Comparison of ENCODE assay signal across 8 cellular contexts in the genomic region with DNA sequence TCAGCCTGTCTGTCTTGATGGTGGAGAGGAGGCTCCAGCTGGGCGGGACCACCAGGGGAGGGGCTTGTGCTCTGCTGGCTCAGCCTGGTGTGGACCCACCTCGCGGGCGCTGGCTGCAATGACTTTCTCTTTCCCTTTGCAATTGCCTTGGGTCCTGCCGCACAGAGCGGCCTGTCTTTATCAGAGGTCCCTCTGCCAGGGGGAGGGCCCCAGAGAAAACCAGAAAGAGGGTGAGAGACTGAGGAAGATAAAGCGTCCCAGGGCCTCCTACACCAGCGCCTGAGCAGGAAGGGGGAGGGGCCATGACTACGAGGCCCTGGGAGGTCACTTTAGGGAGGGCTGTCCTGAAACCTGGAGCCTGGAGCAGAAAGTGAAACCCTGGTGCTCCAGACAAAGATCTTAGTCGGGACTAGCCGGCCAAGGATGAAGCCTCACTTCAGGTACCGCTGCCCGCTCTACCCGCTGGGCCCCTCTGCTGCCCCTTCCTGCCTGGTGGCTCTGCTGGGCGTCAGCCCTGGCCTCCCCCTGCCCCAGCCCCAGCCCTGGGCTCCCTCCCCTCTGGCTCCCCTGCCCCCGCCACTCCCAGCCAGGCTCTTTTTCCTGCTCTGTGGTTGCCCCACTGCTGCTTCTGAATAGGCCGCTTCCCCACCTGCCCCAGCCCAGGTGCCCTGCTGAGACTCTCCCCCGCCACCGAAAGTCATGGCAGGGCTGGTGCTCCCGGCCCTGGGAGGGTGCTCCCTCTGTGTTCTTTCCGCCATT. TPM values are rescaled to one million over a fixed set of nuclear protein-coding genes. Genes with fewer than 3 reads are reported as not detected.
DNase-seq lines count a peak whose midpoint lies in the region; ATAC-seq and TF ChIP-seq lines count a peak whose summit lies in the region.
"Not testable (repeated sequence)": the region's sequence is repeated elsewhere in the genome, so short reads cannot be mapped to it uniquely, and the experiment has no call there.

TSS of gene APOBEC3F (plus strand) at position 327 of the 759 bp plus-strand sequence. CDS start at position 424, 97 bp downstream.

- H3K79me1 ChIP-seq in IMR-90 (ENCODE audit: low read depth in 1 of 2, low read length in 2 of 2) = peaks cover 15 to 16% of the 10 kb centered on the region in 2 experiments

- H3K27ac Mint-ChIP-seq in T-helper 17 cell (peak within 1 kb of the TSS; percentile 93), nephron progenitor cell (peak within 1 kb of the TSS; percentile 93)
- peak within 1 kb of the TSS; percentile 88 to 89 for H3K27ac Mint-ChIP-seq in activated naive CD4-positive, alpha-beta T cell treated with anti-CD3 and anti-CD28 coated beads, Interleukin-2, amount 50 U/mL, for 72 hours
- peak within 1 kb of the TSS; percentile 91 for H3K27ac Mint-ChIP-seq in stimulated activated naive CD8-positive, alpha-beta T cell treated with anti-CD3 and anti-CD28 coated beads, Interleukin-15, Interleukin-2, amounts not matched to agents 100 ng/mL and 50 ng/mL, for 24 hours

- H3K4me2 ChIP-seq in IMR-90 (ENCODE audit: low read depth, low read length) = peak within 1 kb of the TSS; percentile 93

- H3K27me3 ChIP-seq in IMR-90 (ENCODE audit: control insufficient read depth, insufficient read depth, low read length) = not testable (repeated sequence)

- peak within 1 kb of the TSS; percentile 51; the same call in 1 of the 2 replicates for H3K18ac ChIP-seq in IMR-90 (ENCODE audit: low read depth, low read length)

- not testable (repeated sequence) for H3K9me3 ChIP-seq in IMR-90 (ENCODE audit: control insufficient read depth, insufficient read depth, low read length); T-helper 17 cell (ENCODE audit: control insufficient read depth, low read length, poor library complexity, severe bottlenecking)

- H3K27me3 Mint-ChIP-seq in T-helper 17 cell; nephron progenitor cell (ENCODE audit: low read depth, poor library complexity); stimulated activated naive CD8-positive, alpha-beta T cell treated with anti-CD3 and anti-CD28 coated beads, Interleukin-15, Interleukin-2, amounts not matched to agents 100 ng/mL and 50 ng/mL, for 24 hours: not testable (repeated sequence)

- peak within 1 kb of the TSS; percentile 67 for H3K56ac ChIP-seq in IMR-90 (ENCODE audit: extremely low read depth, insufficient read depth, low read length)

- POLR2A ChIA-PET in IMR-90 (lab: Charles Lee; ENCODE audit: unreplicated experiment) = not testable (repeated sequence)

- peak within 1 kb of the TSS; percentile 64; the same call in 1 of the 2 replicates for H2BK120ac ChIP-seq in IMR-90 (ENCODE audit: low read depth, low read length)

- H3K4me3 ChIP-seq in IMR-90 (ENCODE audit: insufficient read depth, low read depth, low read length) = peak within 1 kb of the TSS; percentile 78

- not testable (repeated sequence) for TF ChIP-seq CTCF in IMR-90 (conservative IDR thresholded peaks at IDR 0.05; ENCODE audit: low read depth, low read length); nephron progenitor cell (IDR thresholded peaks at IDR 0.05)

- peak within 1 kb of the TSS; percentile 86 for H2BK5ac ChIP-seq in IMR-90 (ENCODE audit: low read depth, low read length, poor library complexity, severe bottlenecking)

- H3K9me3 Mint-ChIP-seq in activated naive CD4-positive, alpha-beta T cell treated with anti-CD3 and anti-CD28 coated beads, Interleukin-2, amount 50 U/mL, for 72 hours; nephron progenitor cell; stimulated activated naive CD8-positive, alpha-beta T cell treated with anti-CD3 and anti-CD28 coated beads, Interleukin-15, Interleukin-2, amounts not matched to agents 100 ng/mL and 50 ng/mL, for 24 hours: not testable (repeated sequence)

- in situ Hi-C loops in IMR-90 (cut with MboI; ENCODE audit: low sequenced_read_pairs) = not testable (repeated sequence)

- H3K4me1 Mint-ChIP-seq in T-helper 17 cell (peaks cover 28% of the 10 kb centered on the region), nephron progenitor cell (peaks cover 79% of the 10 kb centered on the region)
- peaks cover 55% of the 10 kb centered on the region for H3K4me1 Mint-ChIP-seq in stimulated activated naive CD8-positive, alpha-beta T cell treated with anti-CD3 and anti-CD28 coated beads, Interleukin-15, Interleukin-2, amounts not matched to agents 100 ng/mL and 50 ng/mL, for 24 hours (ENCODE audit: low read depth)

- H3K14ac ChIP-seq in IMR-90 (replicated peaks; ENCODE audit: low read depth, low read length) = peak within 1 kb of the TSS; percentile 98

- peak within 1 kb of the TSS; percentile 75 for H4K91ac ChIP-seq in IMR-90 (ENCODE audit: insufficient read depth, low read depth, low read length)

- peak within 1 kb of the TSS; percentile 95 for H3K4ac ChIP-seq in IMR-90 (ENCODE audit: low read depth, low read length)

- 0 out of 3 replicates have a peak within 1 kb of the TSS, but pooled peaks have one; percentile 74 for H2BK15ac ChIP-seq in IMR-90 (ENCODE audit: low read depth, low read length)

- peak within 1 kb of the TSS; percentile 89 for H4K5ac ChIP-seq in IMR-90 (ENCODE audit: low read depth, low read length)

- not testable (repeated sequence) for H3K9me1 ChIP-seq in IMR-90 (ENCODE audit: insufficient read depth, low read length)

- CTCF ChIA-PET in IMR-90 (lab: Yijun Ruan, JAX) = not testable (repeated sequence)

- peak within 1 kb of the TSS; percentile 84 for H3K9ac ChIP-seq in IMR-90 (ENCODE audit: low read depth, low read length)

- H2BK20ac ChIP-seq in IMR-90 (ENCODE audit: low read depth, low read length) = not testable (repeated sequence)

- H2AK9ac ChIP-seq in IMR-90 (replicated peaks; ENCODE audit: low read depth, low read length, poor library complexity) = peak within 1 kb of the TSS; percentile 96

- not testable (repeated sequence) for BruUV-seq in IMR-90 (replicated peaks; lab: Mats Ljungman, UMichigan)

- H3K27ac ChIP-seq in IMR-90 (ENCODE audit: insufficient read depth, low read length) = peak within 1 kb of the TSS; percentile 92

- dilution Hi-C loops in IMR-90 (cut with HindIII; ENCODE audit: low sequenced_read_pairs, unreplicated experiment) = not testable (repeated sequence)

- 0 out of 2 replicates have a peak, but pooled peaks have one; percentile 23 for TF ChIP-seq POLR2A in IMR-90 (IDR thresholded peaks at IDR 0.05; ENCODE audit: low read depth, low read length)

- H4K8ac ChIP-seq in IMR-90 (ENCODE audit: low read depth in 2 of 2, low read length in 2 of 2) = peak within 1 kb of the TSS; percentile 94 to 95

- peak within 1 kb of the TSS; percentile 90 for H2AFZ ChIP-seq in IMR-90 (replicated peaks; ENCODE audit: low read length, poor library complexity)

- ATAC-seq in GM21786 (IDR thresholded peaks at IDR 0.05; ENCODE audit: unreplicated experiment) (peak; percentile 96), IMR-90 (ENCODE audit: low read depth) (peak; percentile 94), T-helper 17 cell (peak; percentile 95)
- ATAC-seq in activated naive CD4-positive, alpha-beta T cell treated with anti-CD3 and anti-CD28 coated beads, Interleukin-2, amount 50 U/mL, for 72 hours = peak; percentile 93 to 96

- TF ChIP-seq RAD21 in IMR-90 (IDR thresholded peaks at IDR 0.05; ENCODE audit: low read length) = not testable (repeated sequence)

- not testable (repeated sequence) for H4K20me1 ChIP-seq in IMR-90 (ENCODE audit: insufficient read depth, low read length)

- H3K23ac ChIP-seq in IMR-90 (ENCODE audit: low read depth, low read length) = peak within 1 kb of the TSS; percentile 82

- DNase-seq in ELR (ENCODE audit: low read depth) = peak; percentile 63
- peak; percentile 46 for DNase-seq in IMR-90
- peak; percentile 46 to 56 (median 52) for DNase-seq in T-helper 17 cell
- peak; percentile 56 to 78 for DNase-seq in activated naive CD4-positive, alpha-beta T cell treated with anti-CD3 and anti-CD28 coated beads, Interleukin-2, amount 50 U/mL, for 72 hours (ENCODE audit: low spot score in 2 of 2)
- peak; percentile 20 for DNase-seq in foreskin melanocyte
- DNase-seq in nephron progenitor cell = peak; percentile 58

- not testable (repeated sequence) for H3K36me3 Mint-ChIP-seq in T-helper 17 cell (ENCODE audit: low read depth); activated naive CD4-positive, alpha-beta T cell treated with anti-CD3 and anti-CD28 coated beads, Interleukin-2, amount 50 U/mL, for 72 hours
- H3K36me3 Mint-ChIP-seq in nephron progenitor cell (ENCODE audit: low read depth) = peaks cover 11% of the 10 kb centered on the region
- H3K36me3 Mint-ChIP-seq in stimulated activated naive CD8-positive, alpha-beta T cell treated with anti-CD3 and anti-CD28 coated beads, Interleukin-15, Interleukin-2, amounts not matched to agents 100 ng/mL and 50 ng/mL, for 24 hours (ENCODE audit: low read depth) = peaks cover 15% of the 10 kb centered on the region

- H3K4me3 Mint-ChIP-seq in T-helper 17 cell (peak within 1 kb of the TSS; percentile 92), nephron progenitor cell (peak within 1 kb of the TSS; percentile 86)
- H3K4me3 Mint-ChIP-seq in stimulated activated naive CD8-positive, alpha-beta T cell treated with anti-CD3 and anti-CD28 coated beads, Interleukin-15, Interleukin-2, amounts not matched to agents 100 ng/mL and 50 ng/mL, for 24 hours = peak within 1 kb of the TSS; percentile 94

- H3K4me1 ChIP-seq in IMR-90 (ENCODE audit: control insufficient read depth, insufficient read depth, low read length) = not testable (repeated sequence)

- peak within 1 kb of the TSS; percentile 87; the same call in 1 of the 2 replicates for H2AK5ac ChIP-seq in IMR-90 (ENCODE audit: low read depth, low read length)

- 0% methylated on average over 2 of the region's 21 CpGs; no CpG with 5 or more reads in 1 of the 2 experiments for WGBS in IMR-90 (ENCODE audit: extremely low coverage in 2 of 2, insufficient read length in 1 of 2), 2 experiments

- peaks cover 14% of the 10 kb centered on the region for H3K36me3 ChIP-seq in IMR-90 (ENCODE audit: control insufficient read depth, insufficient read depth, low read length)

- intact Hi-C loops in IMR-90 (cut with micrococcal nuclease) = not testable (repeated sequence)

RNA-seq across cellular contexts. Expression of gene APOBEC3F, which starts in this region (rescaled TPM):
- 3.4 and 4.2 TPM in 2 replicates for total RNA-seq in IMR-90 (2012; rRNA removed)
- 8.3 and 9.1 TPM in 2 replicates for polyA plus RNA-seq in IMR-90 (2012; rRNA removed)
- polyA plus RNA-seq in IMR-90 (2012; cell fraction: cytosol; rRNA removed) = 9.6 and 12.9 TPM in 2 replicates
- polyA plus RNA-seq in IMR-90 (2012; cell fraction: nucleus; rRNA removed; ENCODE audit: low replicate concordance) = 4.2 and 4.6 TPM in 2 replicates
- total RNA-seq in T-helper 17 cell = 10 to 100 TPM; 11.7 to 13.5 TPM
- total RNA-seq in activated naive CD4-positive, alpha-beta T cell treated with anti-CD3 and anti-CD28 coated beads, Interleukin-2, amount 50 U/mL, for 72 hours = 10 to 100 TPM; 15.8 to 25.8 TPM

Comparison
In these comparisons a context has a peak if more than half of its experiments do, and no peak if none do; other contexts are left out.
1. Peak in every context shown above with its lines: DNase-seq, ATAC-seq, H3K4me3 ChIP-seq and H3K27ac ChIP-seq.